ENCODE assay signal across 13 cellular contexts in the genomic region with DNA sequence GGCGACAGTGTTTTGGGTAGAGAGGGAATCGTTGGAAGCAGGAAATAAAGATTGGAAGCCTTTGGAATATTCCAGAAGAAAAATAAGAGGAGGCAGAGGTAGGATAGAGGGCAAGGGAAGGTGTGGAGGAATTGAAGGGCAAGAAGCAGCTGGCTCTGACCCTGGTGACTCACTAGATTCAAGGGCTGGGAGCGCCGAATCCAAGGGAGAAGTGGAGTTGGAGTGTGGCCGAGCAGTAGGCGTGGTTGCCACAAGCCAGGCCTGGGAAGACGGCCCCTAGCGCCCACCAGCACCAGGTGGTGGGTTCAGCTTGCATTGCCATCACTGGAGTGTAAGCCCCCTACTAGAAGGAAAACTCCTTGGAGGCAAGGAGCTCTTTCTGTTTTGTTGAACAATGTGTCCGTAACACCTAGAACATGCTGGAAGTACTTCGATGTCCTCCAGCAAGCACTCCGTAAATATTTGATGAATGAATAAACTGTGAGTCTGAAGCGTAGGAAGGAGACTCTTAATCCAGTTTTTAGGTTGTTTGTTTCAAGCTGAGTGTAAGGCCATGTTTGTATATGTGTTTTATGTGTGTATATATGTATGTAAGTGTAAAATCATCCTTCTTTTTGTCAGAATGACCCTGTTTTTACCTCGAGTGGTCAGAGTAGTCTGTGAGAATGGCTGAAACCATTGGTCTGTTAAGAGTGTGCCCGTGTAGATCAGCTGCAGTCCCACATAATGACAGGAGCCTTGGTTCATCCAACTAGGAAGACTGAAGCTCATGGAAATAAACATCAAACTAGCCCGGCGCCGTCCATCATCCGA.
A peak's percentile ranks its signal among the peaks of the same experiment; 100 is the strongest.
DNase-seq lines count a peak whose midpoint lies in the region; FAIRE-seq and TF ChIP-seq lines count a peak whose summit lies in the region.
"Had no signal": no experiment of that assay in that cellular context is flagged by ENCODE, and none has a peak within 500 bp of the region (broad histone marks: within the 10 kb centered on the region; RNA-seq: fewer than 3 reads in every experiment).

No MANE protein-coding gene starts in this region.

- H3K4me3 ChIP-seq in astrocyte of the spinal cord (ENCODE audit: low read depth, low read length) (no peak overlapping the region), keratinocyte (ENCODE audit: control insufficient read depth in 2 of 3, extremely low read depth in 1 of 3, insufficient read depth in 2 of 3, low read depth in 1 of 3, low read length in 3 of 3) (no peak overlapping the region)

- peak; percentile 78 for DNase-seq in ELR (ENCODE audit: low read depth)
- peak; percentile 33 for DNase-seq in astrocyte of the spinal cord (ENCODE audit: low read depth, low spot score)
- DNase-seq in keratinocyte (ENCODE audit: low read depth, low spot score), result no peak
- DNase-seq in substantia nigra (lab: John Stamatoyannopoulos, UW), result no peak
- DNase-seq in activated T-cell treated with anti-CD3 and anti-CD28 coated beads for 4 hours, result no peak
- DNase-seq in GM03348 (ENCODE audit: low spot score), result no peak
- no peak for DNase-seq in occipital lobe (lab: John Stamatoyannopoulos, UW)
- DNase-seq in NCI-H2081 (lab: John Stamatoyannopoulos, UW), result no peak
- DNase-seq: activated CD4-positive, alpha-beta T cell treated with anti-CD3 and anti-CD28 coated beads, Interleukin-2, amount 10 ng/mL, durations not matched to agents 24 days and 14 days; activated naive CD4-positive, alpha-beta T cell treated with anti-CD3 and anti-CD28 coated beads, Interleukin-2, amount 10 ng/mL, durations not matched to agents 7 days and 5 days; NCI-H1105; NCI-H82; stimulated activated naive CD8-positive, alpha-beta T cell treated with anti-CD3 and anti-CD28 coated beads, Interleukin-15, amount 100 ng/mL, for 72 hours had no signal

- H2AFZ ChIP-seq in keratinocyte (ENCODE audit: control insufficient read depth, low read length), result no peak overlapping the region

- TF ChIP-seq CTCF in astrocyte of the spinal cord (IDR thresholded peaks at IDR 0.05; ENCODE audit: low read depth, low read length) (no peak), keratinocyte (optimal IDR thresholded peaks at IDR 0.05 in 1 of 3, IDR thresholded peaks at IDR 0.05 in 1 of 3, conservative IDR thresholded peaks at IDR 0.05 in 1 of 3; ENCODE audit: extremely low read depth in 1 of 3, insufficient read depth in 2 of 3, low read length in 3 of 3) (peak in 1 of 3 experiments; percentile 26)

- no peak for FAIRE-seq in keratinocyte (lab: Jason Lieb, UNC)

- peak overlapping the region; percentile 63 for H3K4me2 ChIP-seq in keratinocyte (ENCODE audit: control insufficient read depth, extremely low read depth, insufficient read depth, low read depth, low read length)

- no peaks in the 10 kb centered on the region for H3K9me1 ChIP-seq in keratinocyte (ENCODE audit: control insufficient read depth, extremely low read depth, insufficient read depth, low read length)

- no peaks in the 10 kb centered on the region for H3K9me3 ChIP-seq in keratinocyte (ENCODE audit: control insufficient read depth, low read depth, low read length)

- H3K27me3 ChIP-seq in keratinocyte (ENCODE audit: control insufficient read depth, extremely low read depth, insufficient read depth, low read length), result no peaks in the 10 kb centered on the region

- peaks cover 71% of the 10 kb centered on the region for H3K79me2 ChIP-seq in keratinocyte (ENCODE audit: control insufficient read depth, insufficient read depth, low read length)

- H3K4me1 ChIP-seq in keratinocyte (ENCODE audit: control insufficient read depth, extremely low read depth, insufficient read depth, low read length), result peaks cover 56% of the 10 kb centered on the region

- peaks cover 3 to 17% of the 10 kb centered on the region in 2 experiments for H3K36me3 ChIP-seq in keratinocyte (ENCODE audit: control insufficient read depth in 2 of 2, extremely low read depth in 1 of 2, insufficient read depth in 2 of 2, low read length in 2 of 2)

- dilution Hi-C loops in keratinocyte (cut with MboI; ENCODE audit: extremely low pct_ligation_motif_present, low sequenced_read_pairs), result no loop called here

- H3K9ac ChIP-seq in keratinocyte (ENCODE audit: control insufficient read depth, extremely low read depth, insufficient read depth, low read length), result peak overlapping the region; percentile 14

- H3K27ac ChIP-seq in keratinocyte (ENCODE audit: control insufficient read depth, insufficient read depth, low read length) (peak overlapping the region; percentile 92), substantia nigra (ENCODE audit: low read depth, low read length, poor library complexity, severe bottlenecking) (peak overlapping the region; percentile 69)

- H4K20me1 ChIP-seq in keratinocyte (ENCODE audit: control insufficient read depth, extremely low read depth, insufficient read depth, low read length), result peaks cover 2% of the 10 kb centered on the region

- in situ Hi-C loops in astrocyte of the spinal cord (cut with HindIII; ENCODE audit: low sequenced_read_pairs), result no loop called here

Comparison
In these comparisons a context has a peak if more than half of its experiments do, and no peak if none do; other contexts are left out.
1. DNase-seq: peak in ELR (single experiment) and astrocyte of the spinal cord (single experiment); none in keratinocyte (single experiment), substantia nigra (0 of 49), activated T-cell treated with anti-CD3 and anti-CD28 coated beads for 4 hours (single experiment), GM03348 (single experiment), occipital lobe (single experiment) and NCI-H2081 (0 of 2).